In the genomic region with DNA sequence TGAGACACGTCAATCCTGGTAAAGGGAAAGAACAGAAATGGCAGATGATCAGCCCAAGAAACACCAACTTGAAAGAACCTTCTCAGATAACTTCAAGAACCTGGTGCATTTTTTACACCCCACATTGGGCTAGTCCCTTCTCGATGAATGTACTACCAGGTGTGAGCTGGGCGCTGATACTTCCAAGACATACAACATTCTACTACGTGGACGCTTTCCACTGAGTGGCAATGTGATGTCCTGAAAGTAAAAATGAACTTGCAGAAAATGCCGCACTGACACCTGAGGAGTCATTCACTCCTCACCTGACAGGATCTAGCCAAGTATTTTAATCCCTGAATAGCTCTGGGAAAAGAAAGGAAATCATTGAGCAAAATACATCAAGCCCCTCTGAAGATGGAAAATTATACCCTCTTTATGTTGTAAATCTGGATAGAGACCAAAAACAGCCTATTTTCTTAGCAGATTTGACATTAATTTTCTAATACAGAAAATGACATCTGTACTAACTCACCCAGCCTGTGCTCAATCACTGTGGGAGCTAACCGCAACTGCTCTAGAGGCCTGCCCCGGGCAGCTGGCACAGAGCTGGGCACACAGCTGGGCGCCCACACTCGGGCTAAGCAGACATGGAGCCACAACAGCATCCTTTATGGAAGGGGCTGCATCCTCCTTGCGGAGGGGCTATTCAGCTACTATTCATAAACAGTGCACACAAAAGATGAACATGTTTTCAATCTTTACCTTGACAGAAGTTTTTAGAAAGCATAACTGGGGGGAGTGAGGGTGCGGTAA, we compare ENCODE assay signal across 23 cellular contexts. TPM values are rescaled to one million over a fixed set of nuclear protein-coding genes. Genes with fewer than 3 reads are reported as not detected.
DNase-seq lines count a peak whose midpoint lies in the region; ATAC-seq and TF ChIP-seq lines count a peak whose summit lies in the region.
"Had no signal": no experiment of that assay in that cellular context is flagged by ENCODE, and none has a peak within 500 bp of the region (broad histone marks: within the 10 kb centered on the region; RNA-seq: fewer than 3 reads in every experiment).

No MANE protein-coding gene starts in this region.

- no peak overlapping the region for H3K4me3 Mint-ChIP-seq in activated T-cell treated with anti-CD3 and anti-CD28 coated beads, Interleukin-2, amount 50 U/mL, for 72 hours
- H3K4me3 Mint-ChIP-seq in naive B cell, result peak overlapping the region; percentile 10 to 91 (median 52)
- no peak overlapping the region for H3K4me3 Mint-ChIP-seq in T-helper 2 cell treated with Interferon-gamma antibody and Interleukin-4, amounts not matched to agents 5 μg/mL and 100 μg/mL, for 36 hours
- H3K4me3 Mint-ChIP-seq: T-helper 1 cell treated with Interleukin-12 subunit alpha and Interleukin-12 subunit beta and Interleukin-4 antibody, amounts not matched to agents 30 μg/mL and 1 μg/mL, for 36 hours had no signal

- H3K9me3 ChIP-seq in suprapubic skin, result no peaks in the 10 kb centered on the region
- H3K9me3 ChIP-seq: adrenal gland, body of pancreas, prostate gland, vagina had no signal

- peaks cover 46% of the 10 kb centered on the region for H3K4me1 Mint-ChIP-seq in activated T-cell treated with anti-CD3 and anti-CD28 coated beads, Interleukin-2, amount 50 U/mL, for 72 hours (ENCODE audit: low read depth)
- H3K4me1 Mint-ChIP-seq in naive B cell, result peaks cover 65 to 89% (median 76%) of the 10 kb centered on the region in 3 donors
- peaks cover 38% of the 10 kb centered on the region for H3K4me1 Mint-ChIP-seq in T-helper 2 cell treated with Interferon-gamma antibody and Interleukin-4, amounts not matched to agents 5 μg/mL and 100 μg/mL, for 36 hours (ENCODE audit: low read depth)

- no peak for ATAC-seq in activated T-cell treated with anti-CD3 and anti-CD28 coated beads, Interleukin-2, amount 50 U/mL, for 72 hours (replicated peaks in 1 of 2)
- ATAC-seq in naive B cell (ENCODE audit: low read depth in 2 of 2), result no peak
- ATAC-seq: body of pancreas; stimulated activated naive CD8-positive, alpha-beta T cell treated with anti-CD3 and anti-CD28 coated beads, Interleukin-15, Interleukin-2, amounts not matched to agents 100 U/mL and 50 U/mL, for 24 hours had no signal

- TF ChIP-seq POLR2A in suprapubic skin (IDR thresholded peaks at IDR 0.05), result no peak

- peaks cover 75% of the 10 kb centered on the region for H3K36me3 ChIP-seq in suprapubic skin

- no peak overlapping the region for H3K27ac ChIP-seq in suprapubic skin
- H3K27ac ChIP-seq: adrenal gland, body of pancreas, KMS-11, prostate gland, SK-N-MC, vagina had no signal

- TF ChIP-seq CTCF in suprapubic skin (IDR thresholded peaks at IDR 0.05), result no peak

- peaks cover 6 to 28% of the 10 kb centered on the region in 2 donors for H3K36me3 Mint-ChIP-seq in activated T-cell treated with anti-CD3 and anti-CD28 coated beads, Interleukin-2, amount 50 U/mL, for 72 hours (ENCODE audit: insufficient read depth in 2 of 2)
- peaks cover 7 to 14% of the 10 kb centered on the region in 2 donors for H3K36me3 Mint-ChIP-seq in naive B cell
- peaks cover 72% of the 10 kb centered on the region for H3K36me3 Mint-ChIP-seq in T-helper 2 cell treated with Interferon-gamma antibody and Interleukin-4, amounts not matched to agents 5 μg/mL and 100 μg/mL, for 36 hours (ENCODE audit: low read depth)

- no peak for TF ChIP-seq EP300 in suprapubic skin (IDR thresholded peaks at IDR 0.05)

- H3K27me3 ChIP-seq in suprapubic skin, result no peaks in the 10 kb centered on the region
- H3K27me3 ChIP-seq: adrenal gland, body of pancreas, vagina had no signal

- peak overlapping the region; percentile 41 for H3K27ac Mint-ChIP-seq in activated T-cell treated with anti-CD3 and anti-CD28 coated beads, Interleukin-2, amount 50 U/mL, for 72 hours
- H3K27ac Mint-ChIP-seq in naive B cell, result peak overlapping the region; percentile 66 to 99 (median 96)
- no peak overlapping the region for H3K27ac Mint-ChIP-seq in T-helper 2 cell treated with Interferon-gamma antibody and Interleukin-4, amounts not matched to agents 5 μg/mL and 100 μg/mL, for 36 hours
- H3K27ac Mint-ChIP-seq: T-helper 1 cell treated with Interleukin-12 subunit alpha and Interleukin-12 subunit beta and Interleukin-4 antibody, amounts not matched to agents 30 μg/mL and 1 μg/mL, for 36 hours had no signal

- H3K4me1 ChIP-seq in suprapubic skin, result peaks cover 12% of the 10 kb centered on the region
- H3K4me1 ChIP-seq: prostate gland had no signal

- no peak overlapping the region for H3K4me3 ChIP-seq in suprapubic skin
- H3K4me3 ChIP-seq: adrenal gland, body of pancreas, prostate gland, SK-N-MC, vagina had no signal

- 92% methylated on average over 12 of the region's 12 CpGs for WGBS in suprapubic skin

- no peaks in the 10 kb centered on the region for H3K27me3 Mint-ChIP-seq in activated T-cell treated with anti-CD3 and anti-CD28 coated beads, Interleukin-2, amount 50 U/mL, for 72 hours (ENCODE audit: low read depth)
- H3K27me3 Mint-ChIP-seq in naive B cell, result no peaks in the 10 kb centered on the region
- H3K27me3 Mint-ChIP-seq in T-helper 2 cell treated with Interferon-gamma antibody and Interleukin-4, amounts not matched to agents 5 μg/mL and 100 μg/mL, for 36 hours (ENCODE audit: low read depth), result no peaks in the 10 kb centered on the region

- DNase-seq in activated T-cell treated with anti-CD3 and anti-CD28 coated beads, Interleukin-2, amount 50 U/mL, for 72 hours, result no peak
- DNase-seq in activated T-cell treated with anti-CD3 and anti-CD28 coated beads for 4 hours (no peak), RPMI8226 (peak; percentile 87), naive B cell (no peak), suprapubic skin (ENCODE audit: low spot score in 2 of 2) (peak; percentile 40 to 54), NCI-H2107 (lab: John Stamatoyannopoulos, UW) (no peak), C1 segment of cervical spinal cord (lab: John Stamatoyannopoulos, UW) (no peak)
- DNase-seq in T-helper 2 cell treated with Interferon-gamma antibody and Interleukin-4, amounts not matched to agents 5 μg/mL and 100 μg/mL, for 36 hours (ENCODE audit: low spot score), result no peak
- DNase-seq: activated gamma-delta T cell treated with Interleukin-2 at 50 U/mL for 16 hours; body of pancreas; COR-L47; GF-D8; NCI-H1694; NCI-H2171 treated with DMSO at 0.1 percent for 48 hours; NCI-H69; stimulated activated CD4-positive, alpha-beta T cell treated with anti-CD3 and anti-CD28 coated beads, Interleukin-15, amount 100 ng/mL, for 24 hours; stimulated activated naive CD8-positive, alpha-beta T cell treated with anti-CD3 and anti-CD28 coated beads, Interleukin-15, Interleukin-2, amounts not matched to agents 100 U/mL and 50 U/mL, for 24 hours had no signal

- H3K9me3 Mint-ChIP-seq in activated T-cell treated with anti-CD3 and anti-CD28 coated beads, Interleukin-2, amount 50 U/mL, for 72 hours, result no peaks in the 10 kb centered on the region
- peaks cover 0 to 4% (median 0%) of the 10 kb centered on the region in 7 donors for H3K9me3 Mint-ChIP-seq in naive B cell
- no peaks in the 10 kb centered on the region for H3K9me3 Mint-ChIP-seq in T-helper 2 cell treated with Interferon-gamma antibody and Interleukin-4, amounts not matched to agents 5 μg/mL and 100 μg/mL, for 36 hours
- H3K9me3 Mint-ChIP-seq: T-helper 1 cell treated with Interleukin-12 subunit alpha and Interleukin-12 subunit beta and Interleukin-4 antibody, amounts not matched to agents 30 μg/mL and 1 μg/mL, for 36 hours had no signal

RNA-seq across cellular contexts. Expression of a gene that starts 16.2 kb away (rescaled TPM):
- 10 to 100 TPM; 10.4 to 11.6 TPM for total RNA-seq in activated T-cell treated with anti-CD3 and anti-CD28 coated beads, Interleukin-2, amount 50 U/mL, for 72 hours
- polyA plus RNA-seq in naive B cell (ENCODE audit: low read depth in 6 of 6), result 10 to 100 TPM; 53.0 to 82.7 (median 67.7) TPM
- 10 to 100 TPM; 17.0 to 32.7 (median 24.6) TPM for total RNA-seq in suprapubic skin

RNA-seq across cellular contexts. Expression of a gene that starts 58.2 kb away (rescaled TPM):
- total RNA-seq in activated T-cell treated with anti-CD3 and anti-CD28 coated beads, Interleukin-2, amount 50 U/mL, for 72 hours, result 10 to 100 TPM; 34.7 to 41.5 TPM
- 10 to 100 TPM; 34.6 to 65.6 (median 40.2) TPM for polyA plus RNA-seq in naive B cell (ENCODE audit: low read depth in 6 of 6)
- total RNA-seq in suprapubic skin, result 10 to 100 TPM; 31.0 to 42.2 (median 35.1) TPM

Comparison
In these comparisons a context has a peak if more than half of its experiments do, and no peak if none do; other contexts are left out.
1. DNase-seq: peak in RPMI8226 (single experiment) and suprapubic skin (2 of 2); none in activated T-cell treated with anti-CD3 and anti-CD28 coated beads, Interleukin-2, amount 50 U/mL, for 72 hours (0 of 2), activated T-cell treated with anti-CD3 and anti-CD28 coated beads for 4 hours (single experiment), naive B cell (single experiment), NCI-H2107 (single experiment), T-helper 2 cell treated with Interferon-gamma antibody and Interleukin-4, amounts not matched to agents 5 μg/mL and 100 μg/mL, for 36 hours (single experiment) and C1 segment of cervical spinal cord (0 of 14).
2. H3K4me3 Mint-ChIP-seq: peak in naive B cell (8 of 8); none in activated T-cell treated with anti-CD3 and anti-CD28 coated beads, Interleukin-2, amount 50 U/mL, for 72 hours (0 of 2) and T-helper 2 cell treated with Interferon-gamma antibody and Interleukin-4, amounts not matched to agents 5 μg/mL and 100 μg/mL, for 36 hours (single experiment).